Comparison of ENCODE assay signal across 8 cellular contexts in genomic region chr13:60329221-60329983, GRCh38.
A peak's percentile ranks its signal among the peaks of the same experiment; 100 is the strongest.
DNase-seq lines count a peak whose midpoint lies in the region; ATAC-seq and TF ChIP-seq lines count a peak whose summit lies in the region.

No MANE protein-coding gene starts in this region.

- peak; percentile 85 to 95 for TF ChIP-seq CTCF in GM23338 (conservative IDR thresholded peaks at IDR 0.05; ENCODE audit: low read depth in 2 of 2)
- peak; percentile 43 for TF ChIP-seq CTCF in MM.1S (IDR thresholded peaks at IDR 0.05; ENCODE audit: low read length)
- peak; percentile 61 for TF ChIP-seq CTCF in foreskin keratinocyte (conservative IDR thresholded peaks at IDR 0.05)

- intact Hi-C loops in activated CD4-positive, alpha-beta T cell treated with anti-CD3 and anti-CD28 coated beads, Interleukin-2, amount 10 ng/mL, durations not matched to agents 24 days and 14 days (cut with micrococcal nuclease), result no loop called here

- H3K9me2 ChIP-seq in GM23338 (ENCODE audit: insufficient read depth) (no peaks in the 10 kb centered on the region), MM.1S (replicated peaks; ENCODE audit: insufficient read depth, low read length) (no peaks in the 10 kb centered on the region)

- H4K20me1 ChIP-seq in GM23338 (replicated peaks; ENCODE audit: insufficient read depth) (no peaks in the 10 kb centered on the region), MM.1S (ENCODE audit: insufficient read depth, low read length) (no peaks in the 10 kb centered on the region)

- H3K4me1 Mint-ChIP-seq in activated CD4-positive, alpha-beta T cell treated with anti-CD3 and anti-CD28 coated beads, Interleukin-2, amount 10 ng/mL, durations not matched to agents 24 days and 14 days, result peaks cover 2% of the 10 kb centered on the region
- peaks cover 8% of the 10 kb centered on the region; the same call in 2 of the 3 replicates for H3K4me1 Mint-ChIP-seq in GM23338

- H3K9me3 Mint-ChIP-seq in activated CD4-positive, alpha-beta T cell treated with anti-CD3 and anti-CD28 coated beads, Interleukin-2, amount 10 ng/mL, durations not matched to agents 24 days and 14 days, result no peaks in the 10 kb centered on the region
- peaks cover 3% of the 10 kb centered on the region; the same call in 2 of the 3 replicates for H3K9me3 Mint-ChIP-seq in GM23338

- no peak overlapping the region for H3K4me3 Mint-ChIP-seq in activated CD4-positive, alpha-beta T cell treated with anti-CD3 and anti-CD28 coated beads, Interleukin-2, amount 10 ng/mL, durations not matched to agents 24 days and 14 days
- no peak overlapping the region for H3K4me3 Mint-ChIP-seq in GM23338

- H2AFZ ChIP-seq in GM23338 (no peak overlapping the region), MM.1S (ENCODE audit: low read length) (no peak overlapping the region)

- peak; percentile 63 for DNase-seq in activated CD4-positive, alpha-beta T cell treated with anti-CD3 and anti-CD28 coated beads, Interleukin-2, amount 10 ng/mL, durations not matched to agents 24 days and 14 days
- no peak for DNase-seq in activated CD4-positive, alpha-beta T cell treated with anti-CD3 and anti-CD28 coated beads for 1 hour
- DNase-seq in GM23338 (ENCODE audit: low spot score), result peak; percentile 87
- DNase-seq in MM.1S, result peak; percentile 16
- DNase-seq in SHP77 (lab: John Stamatoyannopoulos, UW), result peak; percentile 14 to 56
- peak; percentile 6 to 9 for DNase-seq in foreskin keratinocyte
- peak; percentile 17 for DNase-seq in stromal cell of bone marrow (ENCODE audit: low read depth)
- no peak for DNase-seq in T-helper 9 cell

- H3K4me3 ChIP-seq in GM23338 (no peak overlapping the region), MM.1S (ENCODE audit: low read length) (no peak overlapping the region)

- no peaks in the 10 kb centered on the region for H3K4me1 ChIP-seq in GM23338 (ENCODE audit: insufficient read depth)
- no peaks in the 10 kb centered on the region for H3K4me1 ChIP-seq in MM.1S (ENCODE audit: low read length)
- no peaks in the 10 kb centered on the region for H3K4me1 ChIP-seq in foreskin keratinocyte

- H3K36me3 Mint-ChIP-seq in activated CD4-positive, alpha-beta T cell treated with anti-CD3 and anti-CD28 coated beads, Interleukin-2, amount 10 ng/mL, durations not matched to agents 24 days and 14 days (ENCODE audit: low read depth), result no peaks in the 10 kb centered on the region
- no peaks in the 10 kb centered on the region for H3K36me3 Mint-ChIP-seq in GM23338 (ENCODE audit: low read depth)

- H3K27me3 ChIP-seq in GM23338 (ENCODE audit: insufficient read depth) (no peaks in the 10 kb centered on the region), MM.1S (replicated peaks; ENCODE audit: insufficient read depth, low read length) (no peaks in the 10 kb centered on the region), foreskin keratinocyte (peaks cover 11% of the 10 kb centered on the region)

- H3K27ac ChIP-seq in GM23338 (ENCODE audit: low read depth) (no peak overlapping the region), MM.1S (ENCODE audit: low read length) (no peak overlapping the region), foreskin keratinocyte (no peak overlapping the region)

- no peaks in the 10 kb centered on the region for H3K9me3 ChIP-seq in MM.1S (replicated peaks; ENCODE audit: insufficient read depth, low read length)

- peaks cover 15% of the 10 kb centered on the region for H3K27me3 Mint-ChIP-seq in activated CD4-positive, alpha-beta T cell treated with anti-CD3 and anti-CD28 coated beads, Interleukin-2, amount 10 ng/mL, durations not matched to agents 24 days and 14 days
- H3K27me3 Mint-ChIP-seq in GM23338 (ENCODE audit: insufficient read depth, low read depth, poor library complexity), result peaks cover 2% of the 10 kb centered on the region

- H3K4me2 ChIP-seq in GM23338 (no peak overlapping the region), MM.1S (ENCODE audit: low read depth, low read length) (no peak overlapping the region)

- H3F3A ChIP-seq in GM23338 (replicated peaks; ENCODE audit: low read depth) (no peaks in the 10 kb centered on the region), MM.1S (ENCODE audit: insufficient read depth, low read length) (no peaks in the 10 kb centered on the region)

- ATAC-seq in GM23338 (peak; percentile 97), foreskin keratinocyte (peak; percentile 56)

- no peak overlapping the region for H3K27ac Mint-ChIP-seq in activated CD4-positive, alpha-beta T cell treated with anti-CD3 and anti-CD28 coated beads, Interleukin-2, amount 10 ng/mL, durations not matched to agents 24 days and 14 days
- no peak overlapping the region for H3K27ac Mint-ChIP-seq in GM23338

- H3K79me2 ChIP-seq in GM23338 (replicated peaks; ENCODE audit: insufficient read depth) (no peaks in the 10 kb centered on the region), MM.1S (ENCODE audit: low read length) (no peaks in the 10 kb centered on the region)

- H3K36me3 ChIP-seq in GM23338 (ENCODE audit: insufficient read depth) (no peaks in the 10 kb centered on the region), MM.1S (replicated peaks; ENCODE audit: insufficient read depth, low read length) (no peaks in the 10 kb centered on the region)

- no peak overlapping the region for H3K9ac ChIP-seq in MM.1S (ENCODE audit: low read length)

TF ChIP-seq in GM23338, 12 proteins besides CTCF, POLR2A, EP300 and RAD21:
- TF ChIP-seq ETS1 (IDR thresholded peaks at IDR 0.05) (no peak), ZNF462 (CRISPR knock-in tag; IDR thresholded peaks at IDR 0.05) (0 out of 2 replicates have a peak, but pooled peaks have one; percentile 15), ZNF114 (CRISPR knock-in tag; IDR thresholded peaks at IDR 0.05) (no peak), EZH2phosphoT487 (IDR thresholded peaks at IDR 0.05; ENCODE audit: unreplicated experiment) (no peak)

Comparison
In these comparisons a context has a peak if more than half of its experiments do, and no peak if none do; other contexts are left out.
1. DNase-seq: peak in activated CD4-positive, alpha-beta T cell treated with anti-CD3 and anti-CD28 coated beads, Interleukin-2, amount 10 ng/mL, durations not matched to agents 24 days and 14 days (single experiment), GM23338 (single experiment), MM.1S (single experiment), SHP77 (2 of 2), foreskin keratinocyte (2 of 2) and stromal cell of bone marrow (single experiment); none in activated CD4-positive, alpha-beta T cell treated with anti-CD3 and anti-CD28 coated beads for 1 hour (single experiment) and T-helper 9 cell (single experiment).
2. Peak in every context shown above with its lines, with median percentiles within 50 percentile points of each other: CTCF ChIP-seq.